ENCODE assay signal across 8 cellular contexts in genomic region chr11:43360361-43361032, GRCh38.
A peak's percentile ranks its signal among the peaks of the same experiment; 100 is the strongest.
DNase-seq lines count a peak whose midpoint lies in the region; ATAC-seq and TF ChIP-seq lines count a peak whose summit lies in the region.

No MANE protein-coding gene starts in this region.

- no peaks in the 10 kb centered on the region for H3K9me3 Mint-ChIP-seq in central memory CD8-positive, alpha-beta T cell
- no peaks in the 10 kb centered on the region for H3K9me3 Mint-ChIP-seq in nephron

- H3K36me3 Mint-ChIP-seq in central memory CD8-positive, alpha-beta T cell (ENCODE audit: insufficient read depth): peaks cover 25% of the 10 kb centered on the region
- peaks cover 11% of the 10 kb centered on the region for H3K36me3 Mint-ChIP-seq in nephron (ENCODE audit: low read depth)

- no peak for ATAC-seq in central memory CD8-positive, alpha-beta T cell (replicated peaks; ENCODE audit: extremely low read depth, poor library complexity, severe bottlenecking)
- no peak for ATAC-seq in GM21390 (IDR thresholded peaks at IDR 0.05; ENCODE audit: unreplicated experiment)

- TF ChIP-seq CTCF in nephron (IDR thresholded peaks at IDR 0.05; ENCODE audit: unreplicated experiment in 3 of 3): no peak

- peak; percentile 4 for DNase-seq in GF-D8 (lab: John Stamatoyannopoulos, UW)
- peak; percentile 44 for DNase-seq in NAMALWA (ENCODE audit: low spot score)
- DNase-seq in central memory CD8-positive, alpha-beta T cell (ENCODE audit: low spot score in 2 of 2): no peak
- DNase-seq in T-helper 9 cell: no peak
- DNase-seq in cerebellar nuclear complex (lab: John Stamatoyannopoulos, UW): no peak
- no peak for DNase-seq in ecto neural progenitor cell (ENCODE audit: low spot score)

- H3K4me3 Mint-ChIP-seq in central memory CD8-positive, alpha-beta T cell: peak overlapping the region; percentile 97
- H3K4me3 Mint-ChIP-seq in nephron: peak overlapping the region; percentile 95 to 100 (median 99)

- peak overlapping the region; percentile 99 for H3K27ac Mint-ChIP-seq in central memory CD8-positive, alpha-beta T cell (ENCODE audit: low read depth)
- H3K27ac Mint-ChIP-seq in nephron: peak overlapping the region; percentile 90 to 97 (median 94)

- H3K27me3 Mint-ChIP-seq in central memory CD8-positive, alpha-beta T cell: no peaks in the 10 kb centered on the region
- H3K27me3 Mint-ChIP-seq in nephron (ENCODE audit: low read depth): no peaks in the 10 kb centered on the region

- peaks cover 45% of the 10 kb centered on the region for H3K4me1 Mint-ChIP-seq in central memory CD8-positive, alpha-beta T cell
- H3K4me1 Mint-ChIP-seq in nephron: peaks cover 51% of the 10 kb centered on the region

Comparison
In these comparisons a context has a peak if more than half of its experiments do, and no peak if none do; other contexts are left out.
1. DNase-seq: peak in GF-D8 (single experiment) and NAMALWA (single experiment); none in central memory CD8-positive, alpha-beta T cell (0 of 2), T-helper 9 cell (single experiment), cerebellar nuclear complex (0 of 2) and ecto neural progenitor cell (single experiment).